Comparison of ENCODE assay signal across 9 cellular contexts in the genomic region with DNA sequence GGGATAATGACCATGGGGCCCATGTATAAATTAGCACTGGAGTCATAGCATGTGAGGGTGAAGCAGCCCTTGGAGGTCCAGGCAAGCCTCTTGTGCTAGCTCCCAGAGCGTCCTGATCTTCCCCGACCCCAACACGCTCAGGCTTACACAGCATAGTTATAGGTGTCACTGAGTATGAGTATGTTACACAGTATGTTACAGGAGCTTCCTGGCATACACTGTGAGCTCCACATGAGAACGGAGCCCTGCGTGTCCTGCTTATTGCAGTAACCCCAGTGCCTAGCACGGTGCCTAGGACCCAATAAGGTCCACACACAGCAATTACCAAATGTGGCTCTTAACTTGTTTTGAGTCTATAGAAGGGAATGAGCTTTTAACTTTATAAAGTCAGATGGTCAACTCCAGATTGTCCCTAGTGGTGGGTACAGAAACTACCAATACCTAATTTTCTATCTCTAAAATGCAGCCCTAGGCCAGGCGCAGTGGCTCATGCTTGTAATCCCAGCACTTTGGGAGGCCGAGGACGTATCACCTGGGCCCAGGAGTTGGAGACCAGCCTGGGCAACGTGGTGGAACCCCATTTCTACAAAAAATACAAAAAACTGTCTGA.
DNase-seq lines count a peak whose midpoint lies in the region; ATAC-seq, FAIRE-seq and TF ChIP-seq lines count a peak whose summit lies in the region.
"Had no signal": no experiment of that assay in that cellular context is flagged by ENCODE, and none has a peak within 500 bp of the region (broad histone marks: within the 10 kb centered on the region; RNA-seq: fewer than 3 reads in every experiment).

No MANE protein-coding gene starts in this region.

- H3K36me3 ChIP-seq in K562 (ENCODE audit: control insufficient read depth, insufficient read depth, low read length) = no peaks in the 10 kb centered on the region

- CTCF ChIA-PET in activated CD8-positive, alpha-beta T cell treated with anti-CD3 and anti-CD28 coated beads for 36 hours (lab: Charles Lee) = interaction anchor here (0.8 to 1.8 kb wide), 6 partner anchors 9 to 87 kb away, joined by 3 to 8 read pairs (median 4); no protein-coding TSS in a partner anchor
- CTCF ChIA-PET in activated CD8-positive, alpha-beta T cell treated with anti-CD3 and anti-CD28 coated beads, Interleukin-2, amount 10 ng/mL, durations not matched to agents 7 days and 5 days (lab: Charles Lee) = interaction anchor here (1.0 kb wide), 2 partner anchors 9 to 215 kb away, joined by 3 read pairs; no protein-coding TSS in a partner anchor
- CTCF ChIA-PET in K562 (lab: Yijun Ruan, JAX; ENCODE audit: low intra/inter-chr PET ratio) = interaction anchor here (0.5 kb wide), 1 partner anchor 231 kb away, joined by 3 read pairs; no protein-coding TSS in a partner anchor

- peak; percentile 48 for FAIRE-seq in K562 (lab: Jason Lieb, UNC)
- FAIRE-seq: G401.6 had no signal

- no peak for TF ChIP-seq POLR2A in K562 (conservative IDR thresholded peaks at IDR 0.05)

- H3K27ac Mint-ChIP-seq in activated CD8-positive, alpha-beta T cell treated with anti-CD3 and anti-CD28 coated beads for 36 hours = no peak overlapping the region
- H3K27ac Mint-ChIP-seq in activated CD8-positive, alpha-beta T cell treated with anti-CD3 and anti-CD28 coated beads, Interleukin-2, amount 10 ng/mL, durations not matched to agents 7 days and 5 days = no peak overlapping the region
- no peak overlapping the region for H3K27ac Mint-ChIP-seq in osteocyte (ENCODE audit: unreplicated experiment)

- H3K4me1 ChIP-seq in K562 (replicated peaks in 1 of 2; ENCODE audit: control insufficient read depth in 2 of 2, insufficient read depth in 2 of 2, low read length in 2 of 2) = peaks cover 6 to 33% of the 10 kb centered on the region in 2 experiments; a peak in 3 of 5 replicates

- 0 out of 4 replicates have a peak, but pooled peaks have one; percentile 11 to 37 for TF ChIP-seq RAD21 in K562 (CRISPR knock-in tag; conservative IDR thresholded peaks at IDR 0.05 in 1 of 2, IDR thresholded peaks at IDR 0.05 in 1 of 2)

- no peak for DNase-seq in activated CD8-positive, alpha-beta T cell treated with anti-CD3 and anti-CD28 coated beads for 36 hours
- DNase-seq in activated CD8-positive, alpha-beta T cell treated with anti-CD3 and anti-CD28 coated beads, Interleukin-2, amount 10 ng/mL, durations not matched to agents 7 days and 5 days = no peak
- peak in 3 of 4 experiments; percentile 24 to 52 (median 37) for DNase-seq in K562 (ENCODE audit: extremely low read depth in 1 of 4, low spot score in 3 of 4)
- DNase-seq in osteocyte (ENCODE audit: extremely low spot score, unreplicated experiment) = peak; percentile 56
- no peak for DNase-seq in activated CD8-positive, alpha-beta memory T cell treated with anti-CD3 and anti-CD28 coated beads, Interleukin-2, amount 50 U/mL, for 48 hours
- DNase-seq in T-helper 1 cell = no peak
- no peak for DNase-seq in effector CD4-positive, alpha-beta T cell

- 32% methylated on average over 10 of the region's 10 CpGs for WGBS in K562 (ENCODE audit: insufficient coverage, low coverage, missing lambda C conversion rate)

- H3K4me3 ChIP-seq in K562 = no peak overlapping the region

- H3K9me1 ChIP-seq in K562 (ENCODE audit: control insufficient read depth, insufficient read depth, low read length) = no peaks in the 10 kb centered on the region

- no peaks in the 10 kb centered on the region for H3K79me2 ChIP-seq in K562 (ENCODE audit: control insufficient read depth, insufficient read depth, low read length)

- no peak overlapping the region for H3K4me3 Mint-ChIP-seq in activated CD8-positive, alpha-beta T cell treated with anti-CD3 and anti-CD28 coated beads for 36 hours
- no peak overlapping the region for H3K4me3 Mint-ChIP-seq in activated CD8-positive, alpha-beta T cell treated with anti-CD3 and anti-CD28 coated beads, Interleukin-2, amount 10 ng/mL, durations not matched to agents 7 days and 5 days
- H3K4me3 Mint-ChIP-seq in osteocyte (ENCODE audit: unreplicated experiment) = no peak overlapping the region

- peak overlapping the region; percentile 87 for H2AFZ ChIP-seq in K562 (ENCODE audit: low read depth, low read length)

- no peaks in the 10 kb centered on the region for H3K4me1 Mint-ChIP-seq in activated CD8-positive, alpha-beta T cell treated with anti-CD3 and anti-CD28 coated beads for 36 hours (ENCODE audit: low read depth)
- H3K4me1 Mint-ChIP-seq in activated CD8-positive, alpha-beta T cell treated with anti-CD3 and anti-CD28 coated beads, Interleukin-2, amount 10 ng/mL, durations not matched to agents 7 days and 5 days (ENCODE audit: low read depth) = no peaks in the 10 kb centered on the region
- H3K4me1 Mint-ChIP-seq in osteocyte (ENCODE audit: unreplicated experiment) = peaks cover 10% of the 10 kb centered on the region

- in situ Hi-C loops in K562 (cut with MboI) = no loop called here

- H3K27me3 Mint-ChIP-seq in activated CD8-positive, alpha-beta T cell treated with anti-CD3 and anti-CD28 coated beads for 36 hours = no peaks in the 10 kb centered on the region
- H3K27me3 Mint-ChIP-seq in activated CD8-positive, alpha-beta T cell treated with anti-CD3 and anti-CD28 coated beads, Interleukin-2, amount 10 ng/mL, durations not matched to agents 7 days and 5 days (ENCODE audit: low read depth) = peaks cover 9% of the 10 kb centered on the region
- no peaks in the 10 kb centered on the region for H3K27me3 Mint-ChIP-seq in osteocyte (ENCODE audit: unreplicated experiment)

- H3K9ac ChIP-seq in K562 (ENCODE audit: insufficient read depth in 1 of 2, low read depth in 2 of 2, low read length in 2 of 2) = no peak overlapping the region

- H3K27me3 ChIP-seq in K562 (ENCODE audit: control insufficient read depth in 2 of 2, insufficient read depth in 2 of 2, low read length in 2 of 2) = no peaks in the 10 kb centered on the region

- BruUV-seq in K562 (replicated peaks; lab: Mats Ljungman, UMichigan) = no TSS peak

- H3K4me2 ChIP-seq in K562 (ENCODE audit: insufficient read depth, low read length) = peak overlapping the region; percentile 5; the same call in 1 of the 2 replicates

- no peaks in the 10 kb centered on the region for H3K9me3 Mint-ChIP-seq in activated CD8-positive, alpha-beta T cell treated with anti-CD3 and anti-CD28 coated beads for 36 hours
- H3K9me3 Mint-ChIP-seq in activated CD8-positive, alpha-beta T cell treated with anti-CD3 and anti-CD28 coated beads, Interleukin-2, amount 10 ng/mL, durations not matched to agents 7 days and 5 days (ENCODE audit: insufficient read depth) = no peaks in the 10 kb centered on the region
- no peaks in the 10 kb centered on the region for H3K9me3 Mint-ChIP-seq in osteocyte (ENCODE audit: unreplicated experiment)

- intact Hi-C loops in activated CD8-positive, alpha-beta T cell treated with anti-CD3 and anti-CD28 coated beads for 36 hours (cut with micrococcal nuclease) = loop anchor here (10.0 kb wide), 1 partner anchor 356 kb away; no protein-coding TSS in a partner anchor
- intact Hi-C loops in K562 (cut with micrococcal nuclease) = no loop called here

- POLR2A ChIA-PET in activated CD8-positive, alpha-beta T cell treated with anti-CD3 and anti-CD28 coated beads for 36 hours (lab: Charles Lee) = no interaction called here
- POLR2A ChIA-PET in activated CD8-positive, alpha-beta T cell treated with anti-CD3 and anti-CD28 coated beads, Interleukin-2, amount 10 ng/mL, durations not matched to agents 7 days and 5 days (lab: Charles Lee) = no interaction called here
- POLR2A ChIA-PET in K562 (lab: Yijun Ruan, JAX) = interaction anchor here (0.6 kb wide), 1 partner anchor 18 kb away, joined by 3 read pairs; no protein-coding TSS in a partner anchor

- TF ChIP-seq EP300 in K562 (IDR thresholded peaks at IDR 0.05; ENCODE audit: low read length) = no peak

- H3K27ac ChIP-seq in K562 (ENCODE audit: extremely low read depth, low read depth, low read length) = no peak overlapping the region; the same call in 2 of the 3 replicates

- ATAC-seq in activated CD8-positive, alpha-beta T cell treated with anti-CD3 and anti-CD28 coated beads for 36 hours = no peak
- ATAC-seq in activated CD8-positive, alpha-beta T cell treated with anti-CD3 and anti-CD28 coated beads, Interleukin-2, amount 10 ng/mL, durations not matched to agents 7 days and 5 days = no peak
- ATAC-seq in HG03442 (IDR thresholded peaks at IDR 0.05; ENCODE audit: unreplicated experiment) (peak; percentile 86), K562 (peak; percentile 85)

- H3K36me3 Mint-ChIP-seq in activated CD8-positive, alpha-beta T cell treated with anti-CD3 and anti-CD28 coated beads for 36 hours (ENCODE audit: low read depth) = no peaks in the 10 kb centered on the region
- H3K36me3 Mint-ChIP-seq in activated CD8-positive, alpha-beta T cell treated with anti-CD3 and anti-CD28 coated beads, Interleukin-2, amount 10 ng/mL, durations not matched to agents 7 days and 5 days (ENCODE audit: low read depth) = no peaks in the 10 kb centered on the region
- H3K36me3 Mint-ChIP-seq in osteocyte (ENCODE audit: unreplicated experiment) = no peaks in the 10 kb centered on the region

- H4K20me1 ChIP-seq in K562 (replicated peaks; ENCODE audit: control insufficient read depth, insufficient read depth, low read length) = no peaks in the 10 kb centered on the region

- peak; percentile 41 for TF ChIP-seq CTCF in activated CD8-positive, alpha-beta T cell treated with anti-CD3 and anti-CD28 coated beads for 36 hours (IDR thresholded peaks at IDR 0.05)
- TF ChIP-seq CTCF in K562 (IDR thresholded peaks at IDR 0.05 in 2 of 3, conservative IDR thresholded peaks at IDR 0.05 in 1 of 3; ENCODE audit: insufficient read depth in 2 of 3, low read depth in 1 of 3, low read length in 3 of 3) = peak; percentile 24 to 63 (median 58); a peak in 5 of 6 replicates
- peak; percentile 53 for TF ChIP-seq CTCF in osteocyte (IDR thresholded peaks at IDR 0.05)

- H3K9me3 ChIP-seq in K562 (replicated peaks; ENCODE audit: control insufficient read depth, insufficient read depth, low read depth, low read length) = no peaks in the 10 kb centered on the region; the same call in 1 of the 2 replicates

TF ChIP-seq in K562, 482 proteins besides CTCF, POLR2A, EP300 and RAD21 (continues in another document):
- 0 out of 2 replicates have a peak, but pooled peaks have one; percentile 26 for TF ChIP-seq DPF2 (IDR thresholded peaks at IDR 0.05)

Comparison
In these comparisons a context has a peak if more than half of its experiments do, and no peak if none do; other contexts are left out.
1. ATAC-seq: peak in HG03442 (single experiment) and K562 (single experiment); none in activated CD8-positive, alpha-beta T cell treated with anti-CD3 and anti-CD28 coated beads for 36 hours (single experiment) and activated CD8-positive, alpha-beta T cell treated with anti-CD3 and anti-CD28 coated beads, Interleukin-2, amount 10 ng/mL, durations not matched to agents 7 days and 5 days (single experiment).
2. DNase-seq: peak in K562 (3 of 4) and osteocyte (single experiment); none in activated CD8-positive, alpha-beta T cell treated with anti-CD3 and anti-CD28 coated beads for 36 hours (single experiment), activated CD8-positive, alpha-beta T cell treated with anti-CD3 and anti-CD28 coated beads, Interleukin-2, amount 10 ng/mL, durations not matched to agents 7 days and 5 days (single experiment), activated CD8-positive, alpha-beta memory T cell treated with anti-CD3 and anti-CD28 coated beads, Interleukin-2, amount 50 U/mL, for 48 hours (single experiment), T-helper 1 cell (0 of 5) and effector CD4-positive, alpha-beta T cell (single experiment).
3. Peak in every context shown above with its lines, with median percentiles within 50 percentile points of each other: CTCF ChIP-seq.